Comparison of ENCODE assay signal across 16 cellular contexts in genomic region chr14:22794533-22794932, GRCh38. TPM values are rescaled to one million over a fixed set of nuclear protein-coding genes. Genes with fewer than 3 reads are reported as not detected.
DNase-seq lines count a peak whose midpoint lies in the region; ATAC-seq and TF ChIP-seq lines count a peak whose summit lies in the region.
"Had no signal": no experiment of that assay in that cellular context is flagged by ENCODE, and none has a peak within 500 bp of the region (broad histone marks: within the 10 kb centered on the region; RNA-seq: fewer than 3 reads in every experiment).

No MANE protein-coding gene starts in this region.

- H3K4me2 ChIP-seq in PC-3 (ENCODE audit: low read length), result no peak overlapping the region
- H3K4me2 ChIP-seq in neuronal stem cell (ENCODE audit: insufficient read depth, low read length, poor library complexity, severe bottlenecking), result no peak overlapping the region

- peak; percentile 22 for DNase-seq in stimulated activated naive B cell treated with anti-CD40 and anti-IgM and Interleukin-4, amounts not matched to agents 10 μg/mL and 1 μg/mL and 100 μg/mL, for 72 hours
- no peak for DNase-seq in PC-3
- no peak for DNase-seq in dedifferentiated amniotic fluid mesenchymal stem cell (ENCODE audit: extremely low spot score)
- DNase-seq in neuronal stem cell (ENCODE audit: low spot score), result no peak
- DNase-seq: activated CD4-positive, alpha-beta T cell treated with anti-CD3 and anti-CD28 coated beads, Interleukin-2, amount 50 U/mL, for 48 hours; activated effector memory CD4-positive, alpha-beta T cell treated with anti-CD3 and anti-CD28 coated beads, Interleukin-2, amount 50 U/mL, for 16 hours; brain microvascular endothelial cell; CD8-positive, alpha-beta memory T cell; NCI-H2171 treated with DMSO at 0.1 percent for 48 hours had no signal

- H2BK120ac ChIP-seq in neuronal stem cell (ENCODE audit: low read depth, low read length), result no peak overlapping the region

- no peak overlapping the region for H3K18ac ChIP-seq in neuronal stem cell (ENCODE audit: low read length)

- no CpG with 5 or more reads among the region's 7 CpGs for WGBS in neuronal stem cell (ENCODE audit: extremely low coverage in 2 of 2, insufficient read length in 2 of 2, insufficient replicate concordance in 1 of 2), 2 donors

- intact Hi-C loops in PC-3 (cut with micrococcal nuclease), result no loop called here

- H2AFZ ChIP-seq in PC-3 (ENCODE audit: low read length) (no peak overlapping the region), neuronal stem cell (ENCODE audit: low read length) (no peak overlapping the region)

- H3K9ac ChIP-seq in PC-3 (ENCODE audit: low read length) (no peak overlapping the region), neuronal stem cell (ENCODE audit: low read depth, low read length, poor library complexity) (no peak overlapping the region)

- H3K14ac ChIP-seq in neuronal stem cell (ENCODE audit: low read length), result no peak overlapping the region

- BruUV-seq in PC-3 (replicated peaks; lab: Mats Ljungman, UMichigan), result no TSS peak

- peak overlapping the region in 1 of 2 donors; percentile 39 for H3K4me3 Mint-ChIP-seq in stimulated activated naive B cell treated with anti-CD40 and anti-IgM and Interleukin-4, amounts not matched to agents 10 μg/mL and 1 μg/mL and 100 μg/mL, for 72 hours
- H3K4me3 Mint-ChIP-seq: CD8-positive, alpha-beta memory T cell; neural crest cell had no signal

- peak; percentile 39 for ATAC-seq in GM18870 (IDR thresholded peaks at IDR 0.05; ENCODE audit: unreplicated experiment)
- peak; percentile 58 for ATAC-seq in GM21529 (IDR thresholded peaks at IDR 0.05; ENCODE audit: unreplicated experiment)
- peak; percentile 41 for ATAC-seq in HG03432 (IDR thresholded peaks at IDR 0.05; ENCODE audit: unreplicated experiment)
- peak; percentile 49 to 69 for ATAC-seq in stimulated activated naive B cell treated with anti-CD40 and anti-IgM and Interleukin-4, amounts not matched to agents 10 μg/mL and 1 μg/mL and 100 μg/mL, for 72 hours (replicated peaks)
- no peak for ATAC-seq in PC-3

- no peaks in the 10 kb centered on the region for H3K27me3 ChIP-seq in PC-3 (ENCODE audit: low read length)
- H3K27me3 ChIP-seq in neuronal stem cell (ENCODE audit: control insufficient read depth in 3 of 3, insufficient read depth in 3 of 3, low read depth in 1 of 3, low read length in 3 of 3), result peaks cover 0 to 10% (median 0%) of the 10 kb centered on the region in 3 experiments
- H3K27me3 ChIP-seq: brain microvascular endothelial cell, Peyer's patch had no signal

- H4K8ac ChIP-seq in neuronal stem cell (ENCODE audit: low read depth, low read length), result no peak overlapping the region

- H3K27ac ChIP-seq in PC-3 (ENCODE audit: low read length) (no peak overlapping the region), neuronal stem cell (replicated peaks; ENCODE audit: low read length) (no peak overlapping the region)
- H3K27ac ChIP-seq: brain microvascular endothelial cell, HL-60, Peyer's patch had no signal

- no peaks in the 10 kb centered on the region for H3K27me3 Mint-ChIP-seq in stimulated activated naive B cell treated with anti-CD40 and anti-IgM and Interleukin-4, amounts not matched to agents 10 μg/mL and 1 μg/mL and 100 μg/mL, for 72 hours

- H3K79me1 ChIP-seq in neuronal stem cell (ENCODE audit: low read depth, low read length), result no peaks in the 10 kb centered on the region

- no peaks in the 10 kb centered on the region for H4K20me1 ChIP-seq in PC-3 (ENCODE audit: low read length)

- no peak overlapping the region for H2AK5ac ChIP-seq in neuronal stem cell (ENCODE audit: low read depth, low read length)

- H3K9me3 ChIP-seq in PC-3 (ENCODE audit: low read length) (no peaks in the 10 kb centered on the region), neuronal stem cell (replicated peaks in 1 of 2; ENCODE audit: control insufficient read depth in 2 of 2, insufficient read depth in 1 of 2, low read depth in 1 of 2, low read length in 2 of 2) (no peaks in the 10 kb centered on the region)
- H3K9me3 ChIP-seq: Peyer's patch had no signal

- no peak overlapping the region for H3K23ac ChIP-seq in neuronal stem cell (ENCODE audit: low read depth, low read length, poor library complexity)

- TF ChIP-seq CTCF in PC-3 (conservative IDR thresholded peaks at IDR 0.05; ENCODE audit: low read depth, low read length), result no peak

- POLR2A ChIA-PET in PC-3 (lab: Charles Lee; ENCODE audit: unreplicated experiment), result no interaction called here

- no peak overlapping the region for H2BK12ac ChIP-seq in neuronal stem cell (ENCODE audit: low read length)

- H3K4me1 ChIP-seq in PC-3 (ENCODE audit: insufficient read depth, low read length) (peaks cover 8% of the 10 kb centered on the region), neuronal stem cell (ENCODE audit: control insufficient read depth in 2 of 2, insufficient read depth in 1 of 2, low read depth in 1 of 2, low read length in 2 of 2) (peaks cover 0 to 2% of the 10 kb centered on the region in 2 donors)

- peaks cover 57 to 76% of the 10 kb centered on the region in 2 donors for H3K4me1 Mint-ChIP-seq in stimulated activated naive B cell treated with anti-CD40 and anti-IgM and Interleukin-4, amounts not matched to agents 10 μg/mL and 1 μg/mL and 100 μg/mL, for 72 hours
- H3K4me1 Mint-ChIP-seq: CD8-positive, alpha-beta memory T cell; neural crest cell had no signal

- no peak overlapping the region for H4K91ac ChIP-seq in neuronal stem cell (ENCODE audit: low read depth, low read length, poor library complexity)

- H3K9me2 ChIP-seq in PC-3 (replicated peaks; ENCODE audit: low read length), result no peaks in the 10 kb centered on the region

- peaks cover 0 to 2% of the 10 kb centered on the region in 2 donors for H3K9me3 Mint-ChIP-seq in stimulated activated naive B cell treated with anti-CD40 and anti-IgM and Interleukin-4, amounts not matched to agents 10 μg/mL and 1 μg/mL and 100 μg/mL, for 72 hours
- H3K9me3 Mint-ChIP-seq: CD8-positive, alpha-beta memory T cell; neural crest cell had no signal

- H3K4me3 ChIP-seq in PC-3 (ENCODE audit: low read length), result no peak overlapping the region
- no peak overlapping the region for H3K4me3 ChIP-seq in neuronal stem cell (ENCODE audit: low read length in 2 of 2)
- H3K4me3 ChIP-seq: Peyer's patch had no signal

- peak overlapping the region; percentile 94 for H3K27ac Mint-ChIP-seq in stimulated activated naive B cell treated with anti-CD40 and anti-IgM and Interleukin-4, amounts not matched to agents 10 μg/mL and 1 μg/mL and 100 μg/mL, for 72 hours

- CTCF ChIA-PET in PC-3 (lab: Charles Lee), result no interaction called here

- H3K36me3 ChIP-seq in PC-3 (ENCODE audit: low read depth, low read length) (no peaks in the 10 kb centered on the region), neuronal stem cell (replicated peaks in 1 of 2; ENCODE audit: control insufficient read depth in 2 of 2, insufficient read depth in 2 of 2, low read length in 2 of 2) (no peaks in the 10 kb centered on the region)
- H3K36me3 ChIP-seq: brain microvascular endothelial cell, Peyer's patch had no signal

- peaks cover 5 to 7% of the 10 kb centered on the region in 2 donors for H3K36me3 Mint-ChIP-seq in stimulated activated naive B cell treated with anti-CD40 and anti-IgM and Interleukin-4, amounts not matched to agents 10 μg/mL and 1 μg/mL and 100 μg/mL, for 72 hours

- no peak overlapping the region for H3K4ac ChIP-seq in neuronal stem cell (ENCODE audit: low read length)

- H3F3A ChIP-seq in PC-3 (ENCODE audit: low read length, unreplicated experiment), result no peaks in the 10 kb centered on the region

- H2BK5ac ChIP-seq in neuronal stem cell (ENCODE audit: low read length), result no peak overlapping the region

- H3K79me2 ChIP-seq in PC-3 (ENCODE audit: low read length), result no peaks in the 10 kb centered on the region

- H2BK15ac ChIP-seq in neuronal stem cell (ENCODE audit: low read length), result no peak overlapping the region

RNA-seq across cellular contexts. Expression of gene SLC7A7, which starts 20.7 kb away (rescaled TPM):
- total RNA-seq in PC-3 (2014; rRNA removed), result not detected in 2 replicates
- polyA plus RNA-seq in neuronal stem cell (2013, experiment 1 of 2), result 0.60 TPM
- 0.48 TPM for polyA plus RNA-seq in neuronal stem cell (2013, experiment 2 of 2)
- total RNA-seq: T-helper 2 cell treated with Interferon-gamma antibody and Interleukin-4, amounts not matched to agents 100 ng/mL and 5 ng/mL, for 36 hours had no signal
- polyA plus RNA-seq: CD8-positive, alpha-beta memory T cell had no signal

RNA-seq across cellular contexts. Expression of gene OXA1L, which starts 28.0 kb away (rescaled TPM):
- 126 and 146 TPM in 2 replicates for total RNA-seq in PC-3 (2014; rRNA removed)
- 157 TPM for polyA plus RNA-seq in neuronal stem cell (2013, experiment 1 of 2)
- 152 TPM for polyA plus RNA-seq in neuronal stem cell (2013, experiment 2 of 2)

RNA-seq across cellular contexts. Expression of gene MRPL52, which starts 35.2 kb away (rescaled TPM):
- total RNA-seq in PC-3 (2014; rRNA removed), result 114 and 180 TPM in 2 replicates
- polyA plus RNA-seq in neuronal stem cell (2013, experiment 1 of 2), result 193 TPM
- polyA plus RNA-seq in neuronal stem cell (2013, experiment 2 of 2), result 197 TPM

RNA-seq across cellular contexts. Expression of gene MMP14, which starts 41.9 kb away (rescaled TPM):
- total RNA-seq in PC-3 (2014; rRNA removed), result 80.4 and 85.0 TPM in 2 replicates
- polyA plus RNA-seq in neuronal stem cell (2013, experiment 1 of 2), result 34.0 TPM
- 34.3 TPM for polyA plus RNA-seq in neuronal stem cell (2013, experiment 2 of 2)
- polyA plus RNA-seq: CD8-positive, alpha-beta memory T cell had no signal
